ENCODE assay signal across 10 cellular contexts in genomic region chr5:179344301-179345178, GRCh38. TPM values are rescaled to one million over a fixed set of nuclear protein-coding genes. Genes with fewer than 3 reads are reported as not detected.
A peak's percentile ranks its signal among the peaks of the same experiment; 100 is the strongest.
DNase-seq lines count a peak whose midpoint lies in the region; ATAC-seq and TF ChIP-seq lines count a peak whose summit lies in the region.
"Had no signal": no experiment of that assay in that cellular context is flagged by ENCODE, and none has a peak within 500 bp of the region (broad histone marks: within the 10 kb centered on the region; RNA-seq: fewer than 3 reads in every experiment).

No MANE protein-coding gene starts in this region.

- H3K9me3 ChIP-seq in thyroid gland: no peaks in the 10 kb centered on the region

- H3K27me3 ChIP-seq in dorsolateral prefrontal cortex (peaks cover 0 to 50% (median 17%) of the 10 kb centered on the region in 45 donors), thyroid gland (no peaks in the 10 kb centered on the region)

- no peak overlapping the region for H3K27ac Mint-ChIP-seq in activated CD8-positive, alpha-beta memory T cell treated with anti-CD3 and anti-CD28 coated beads, Interleukin-2, amount 10 ng/mL, durations not matched to agents 7 days and 5 days

- ATAC-seq in activated CD8-positive, alpha-beta memory T cell treated with anti-CD3 and anti-CD28 coated beads, Interleukin-2, amount 10 ng/mL, durations not matched to agents 7 days and 5 days: no peak

- peaks cover 56% of the 10 kb centered on the region for H3K27me3 Mint-ChIP-seq in activated CD8-positive, alpha-beta memory T cell treated with anti-CD3 and anti-CD28 coated beads, Interleukin-2, amount 10 ng/mL, durations not matched to agents 7 days and 5 days

- CTCF ChIA-PET in activated CD8-positive, alpha-beta memory T cell treated with anti-CD3 and anti-CD28 coated beads, Interleukin-2, amount 10 ng/mL, durations not matched to agents 7 days and 5 days (lab: Charles Lee): interaction anchor here (0.9 kb wide), 1 partner anchor 16 kb away, joined by 3 read pairs; no protein-coding TSS in a partner anchor

- WGBS in lower leg skin, 2 donors: 0 to 1% methylated on average over 4 to 29 of the region's 92 CpGs
- 0% methylated on average over 11 to 23 of the region's 92 CpGs for WGBS in thyroid gland, 2 donors

- H3K4me3 Mint-ChIP-seq in activated CD8-positive, alpha-beta memory T cell treated with anti-CD3 and anti-CD28 coated beads, Interleukin-2, amount 10 ng/mL, durations not matched to agents 7 days and 5 days: no peak overlapping the region

- intact Hi-C loops in dorsolateral prefrontal cortex (cut with DNase I): loop anchor here (5.0 to 10.0 kb wide), 3 partner anchors 148 to 180 kb away; no protein-coding TSS in a partner anchor
- intact Hi-C loops in lower leg skin (cut with DNase I; ENCODE audit: low total_unique reads): no loop called here
- intact Hi-C loops in thyroid gland (cut with DNase I): no loop called here

- peak overlapping the region in 2 of 59 donors; percentile 18 to 27 for H3K27ac ChIP-seq in dorsolateral prefrontal cortex
- H3K27ac ChIP-seq in thyroid gland: peak overlapping the region in 2 of 3 donors; percentile 36 to 46
- H3K27ac ChIP-seq: 22Rv1, epithelial cell of prostate had no signal

- no peaks in the 10 kb centered on the region for H3K36me3 ChIP-seq in thyroid gland

- H3K36me3 Mint-ChIP-seq in activated CD8-positive, alpha-beta memory T cell treated with anti-CD3 and anti-CD28 coated beads, Interleukin-2, amount 10 ng/mL, durations not matched to agents 7 days and 5 days: no peaks in the 10 kb centered on the region

- peaks cover 8 to 13% of the 10 kb centered on the region in 2 donors for H3K4me1 ChIP-seq in thyroid gland

- peak overlapping the region; percentile 33 to 74 (median 60) for H3K4me3 ChIP-seq in dorsolateral prefrontal cortex
- H3K4me3 ChIP-seq in lower leg skin (ENCODE audit: low read depth, poor library complexity, severe bottlenecking): peak overlapping the region; percentile 49
- H3K4me3 ChIP-seq in thyroid gland (replicated peaks in 1 of 3): peak overlapping the region in 1 of 3 donors; percentile 34

- TF ChIP-seq CTCF in dorsolateral prefrontal cortex (IDR thresholded peaks at IDR 0.05 in 54 of 56, conservative IDR thresholded peaks at IDR 0.05 in 2 of 56; ENCODE audit: low read depth in 1 of 56, partially characterized antibody in 56 of 56): peak in 4 of 56 donors; percentile 1 to 6 (median 2)
- TF ChIP-seq CTCF in lower leg skin (IDR thresholded peaks at IDR 0.05): no peak
- TF ChIP-seq CTCF in thyroid gland (IDR thresholded peaks at IDR 0.05): no peak

- DNase-seq in DMS 273 (lab: John Stamatoyannopoulos, UW; ENCODE audit: unreplicated experiment) (peak; percentile 67), DMS 273 treated with DMSO at 0.1 percent for 48 hours (lab: John Stamatoyannopoulos, UW) (no peak), dorsolateral prefrontal cortex (no peak), lower leg skin (ENCODE audit: low spot score in 2 of 2) (no peak), thyroid gland (no peak), HUDEP-2 (lab: John Stamatoyannopoulos, UW; ENCODE audit: unreplicated experiment in 76 of 76) (no peak)
- DNase-seq in stimulated activated CD4-positive, alpha-beta T cell treated with anti-CD3 and anti-CD28 coated beads, Interleukin-4, amount 100 ng/mL, for 1 hour: no peak
- no peak for DNase-seq in activated CD8-positive, alpha-beta memory T cell treated with anti-CD3 and anti-CD28 coated beads, Interleukin-2, amount 10 ng/mL, durations not matched to agents 7 days and 5 days

- no peaks in the 10 kb centered on the region for H3K9me3 Mint-ChIP-seq in activated CD8-positive, alpha-beta memory T cell treated with anti-CD3 and anti-CD28 coated beads, Interleukin-2, amount 10 ng/mL, durations not matched to agents 7 days and 5 days (ENCODE audit: low read depth)

- no peak for TF ChIP-seq POLR2A in lower leg skin (IDR thresholded peaks at IDR 0.05)
- TF ChIP-seq POLR2A in thyroid gland (IDR thresholded peaks at IDR 0.05): no peak

- no peaks in the 10 kb centered on the region for H3K4me1 Mint-ChIP-seq in activated CD8-positive, alpha-beta memory T cell treated with anti-CD3 and anti-CD28 coated beads, Interleukin-2, amount 10 ng/mL, durations not matched to agents 7 days and 5 days

RNA-seq across cellular contexts. Expression of gene ADAMTS2, which starts 0.7 kb away (rescaled TPM):
- total RNA-seq in dorsolateral prefrontal cortex (10 to 100 TPM in 51 of 120 experiments, 1 to 10 TPM in 69; 2.8 to 27.6 (median 9.1) TPM), lower leg skin (10 to 100 TPM in 1 of 4 donors, 1 to 10 TPM in 3; 2.3 to 10.6 (median 3.0) TPM), thyroid gland (10 to 100 TPM in 1 of 4 donors, 1 to 10 TPM in 3; 3.5 to 16.2 (median 7.3) TPM)
- total RNA-seq in activated CD8-positive, alpha-beta memory T cell treated with anti-CD3 and anti-CD28 coated beads, Interleukin-2, amount 10 ng/mL, durations not matched to agents 7 days and 5 days: not detected

Comparison
In these comparisons a context has a peak if more than half of its experiments do, and no peak if none do; other contexts are left out.
1. intact Hi-C loops: an anchor here in dorsolateral prefrontal cortex (5.0 to 10.0 kb wide); none called in lower leg skin and thyroid gland.